ENCODE assay signal across 1 cellular context in the genomic region with DNA sequence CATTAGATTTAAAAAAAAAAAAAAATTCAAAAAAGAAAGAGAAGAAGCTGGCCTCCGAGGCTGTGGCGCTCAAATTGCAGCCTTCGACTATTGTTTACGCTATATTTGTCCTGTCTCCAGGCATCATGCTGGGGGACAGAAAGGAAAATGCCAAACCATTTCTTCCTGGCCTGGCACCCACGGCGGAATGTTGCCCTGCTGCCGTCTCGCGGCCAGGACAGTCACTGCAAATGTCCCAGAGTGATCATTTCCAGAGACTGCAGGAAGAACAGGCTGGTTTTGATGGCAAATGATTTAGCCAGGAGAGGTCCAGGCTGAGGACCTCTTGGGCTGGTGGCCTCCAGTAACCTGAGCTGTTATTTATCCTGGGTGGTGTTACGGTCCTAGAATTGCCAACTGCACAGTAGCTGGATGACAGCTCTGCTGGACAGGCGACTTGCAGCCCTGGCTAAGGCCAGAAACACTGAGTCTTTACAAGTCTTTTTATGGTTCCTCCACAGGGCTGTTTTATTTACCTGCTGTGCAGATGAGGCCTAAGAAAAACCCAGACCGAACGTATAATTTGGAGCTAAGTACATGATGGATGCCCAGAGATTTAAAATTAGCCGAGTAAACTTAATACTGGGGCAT.
TF ChIP-seq lines count a peak whose summit lies in the region.

No MANE protein-coding gene starts in this region.

TF ChIP-seq in K562, 482 proteins besides CTCF, POLR2A, EP300 and RAD21 (continued from another document):
- TF ChIP-seq YY1 (IDR thresholded peaks at IDR 0.05; ENCODE audit: borderline replicate concordance in 1 of 3, control insufficient read depth in 1 of 3, extremely low read depth in 1 of 3, insufficient read depth in 3 of 3, insufficient read length in 1 of 3, insufficient replicate concordance in 2 of 3, low read depth in 1 of 3, low read length in 2 of 3) (peak in 1 of 3 experiments; percentile 35), SRSF3 (IDR thresholded peaks at IDR 0.05; ENCODE audit: insufficient read depth, low read length) (no peak), TEAD1 (CRISPR knock-in tag; IDR thresholded peaks at IDR 0.05) (peak in 1 of 2 experiments; percentile 37; a peak in 1 of 4 replicates), ZEB2 (IDR thresholded peaks at IDR 0.05) (no peak)
- TF ChIP-seq, protein P1, sequence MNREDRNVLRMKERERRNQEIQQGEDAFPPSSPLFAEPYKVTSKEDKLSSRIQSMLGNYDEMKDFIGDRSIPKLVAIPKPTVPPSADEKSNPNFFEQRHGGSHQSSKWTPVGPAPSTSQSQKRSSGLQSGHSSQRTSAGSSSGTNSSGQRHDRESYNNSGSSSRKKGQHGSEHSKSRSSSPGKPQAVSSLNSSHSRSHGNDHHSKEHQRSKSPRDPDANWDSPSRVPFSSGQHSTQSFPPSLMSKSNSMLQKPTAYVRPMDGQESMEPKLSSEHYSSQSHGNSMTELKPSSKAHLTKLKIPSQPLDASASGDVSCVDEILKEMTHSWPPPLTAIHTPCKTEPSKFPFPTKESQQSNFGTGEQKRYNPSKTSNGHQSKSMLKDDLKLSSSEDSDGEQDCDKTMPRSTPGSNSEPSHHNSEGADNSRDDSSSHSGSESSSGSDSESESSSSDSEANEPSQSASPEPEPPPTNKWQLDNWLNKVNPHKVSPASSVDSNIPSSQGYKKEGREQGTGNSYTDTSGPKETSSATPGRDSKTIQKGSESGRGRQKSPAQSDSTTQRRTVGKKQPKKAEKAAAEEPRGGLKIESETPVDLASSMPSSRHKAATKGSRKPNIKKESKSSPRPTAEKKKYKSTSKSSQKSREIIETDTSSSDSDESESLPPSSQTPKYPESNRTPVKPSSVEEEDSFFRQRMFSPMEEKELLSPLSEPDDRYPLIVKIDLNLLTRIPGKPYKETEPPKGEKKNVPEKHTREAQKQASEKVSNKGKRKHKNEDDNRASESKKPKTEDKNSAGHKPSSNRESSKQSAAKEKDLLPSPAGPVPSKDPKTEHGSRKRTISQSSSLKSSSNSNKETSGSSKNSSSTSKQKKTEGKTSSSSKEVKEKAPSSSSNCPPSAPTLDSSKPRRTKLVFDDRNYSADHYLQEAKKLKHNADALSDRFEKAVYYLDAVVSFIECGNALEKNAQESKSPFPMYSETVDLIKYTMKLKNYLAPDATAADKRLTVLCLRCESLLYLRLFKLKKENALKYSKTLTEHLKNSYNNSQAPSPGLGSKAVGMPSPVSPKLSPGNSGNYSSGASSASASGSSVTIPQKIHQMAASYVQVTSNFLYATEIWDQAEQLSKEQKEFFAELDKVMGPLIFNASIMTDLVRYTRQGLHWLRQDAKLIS (CRISPR knock-in tag; IDR thresholded peaks at IDR 0.05) = no peak
TF ChIP-seq in K562: peak in this region for 3.
